1 cellular context compared by ENCODE assay signal in genomic region chr6:149694926-149695325, GRCh38.
TF ChIP-seq lines count a peak whose summit lies in the region.

No MANE protein-coding gene starts in this region.

TF ChIP-seq in WTC11, 78 proteins besides CTCF, POLR2A, EP300 and RAD21 (continued from another document):
- no peak for TF ChIP-seq MAX (CRISPR knock-in tag; IDR thresholded peaks at IDR 0.05)
- TF ChIP-seq ZNF317 (CRISPR knock-in tag; IDR thresholded peaks at IDR 0.05; ENCODE audit: borderline replicate concordance, low read depth) = no peak
- TF ChIP-seq, protein P1, sequence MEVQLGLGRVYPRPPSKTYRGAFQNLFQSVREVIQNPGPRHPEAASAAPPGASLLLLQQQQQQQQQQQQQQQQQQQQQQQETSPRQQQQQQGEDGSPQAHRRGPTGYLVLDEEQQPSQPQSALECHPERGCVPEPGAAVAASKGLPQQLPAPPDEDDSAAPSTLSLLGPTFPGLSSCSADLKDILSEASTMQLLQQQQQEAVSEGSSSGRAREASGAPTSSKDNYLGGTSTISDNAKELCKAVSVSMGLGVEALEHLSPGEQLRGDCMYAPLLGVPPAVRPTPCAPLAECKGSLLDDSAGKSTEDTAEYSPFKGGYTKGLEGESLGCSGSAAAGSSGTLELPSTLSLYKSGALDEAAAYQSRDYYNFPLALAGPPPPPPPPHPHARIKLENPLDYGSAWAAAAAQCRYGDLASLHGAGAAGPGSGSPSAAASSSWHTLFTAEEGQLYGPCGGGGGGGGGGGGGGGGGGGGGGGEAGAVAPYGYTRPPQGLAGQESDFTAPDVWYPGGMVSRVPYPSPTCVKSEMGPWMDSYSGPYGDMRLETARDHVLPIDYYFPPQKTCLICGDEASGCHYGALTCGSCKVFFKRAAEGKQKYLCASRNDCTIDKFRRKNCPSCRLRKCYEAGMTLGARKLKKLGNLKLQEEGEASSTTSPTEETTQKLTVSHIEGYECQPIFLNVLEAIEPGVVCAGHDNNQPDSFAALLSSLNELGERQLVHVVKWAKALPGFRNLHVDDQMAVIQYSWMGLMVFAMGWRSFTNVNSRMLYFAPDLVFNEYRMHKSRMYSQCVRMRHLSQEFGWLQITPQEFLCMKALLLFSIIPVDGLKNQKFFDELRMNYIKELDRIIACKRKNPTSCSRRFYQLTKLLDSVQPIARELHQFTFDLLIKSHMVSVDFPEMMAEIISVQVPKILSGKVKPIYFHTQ (CRISPR knock-in tag; IDR thresholded peaks at IDR 0.05) = no peak
- no peak for TF ChIP-seq ATF1 (CRISPR knock-in tag; IDR thresholded peaks at IDR 0.05)
TF ChIP-seq in WTC11: peak in this region for 0.
